Comparison of ENCODE assay signal across 8 cellular contexts in the genomic region with DNA sequence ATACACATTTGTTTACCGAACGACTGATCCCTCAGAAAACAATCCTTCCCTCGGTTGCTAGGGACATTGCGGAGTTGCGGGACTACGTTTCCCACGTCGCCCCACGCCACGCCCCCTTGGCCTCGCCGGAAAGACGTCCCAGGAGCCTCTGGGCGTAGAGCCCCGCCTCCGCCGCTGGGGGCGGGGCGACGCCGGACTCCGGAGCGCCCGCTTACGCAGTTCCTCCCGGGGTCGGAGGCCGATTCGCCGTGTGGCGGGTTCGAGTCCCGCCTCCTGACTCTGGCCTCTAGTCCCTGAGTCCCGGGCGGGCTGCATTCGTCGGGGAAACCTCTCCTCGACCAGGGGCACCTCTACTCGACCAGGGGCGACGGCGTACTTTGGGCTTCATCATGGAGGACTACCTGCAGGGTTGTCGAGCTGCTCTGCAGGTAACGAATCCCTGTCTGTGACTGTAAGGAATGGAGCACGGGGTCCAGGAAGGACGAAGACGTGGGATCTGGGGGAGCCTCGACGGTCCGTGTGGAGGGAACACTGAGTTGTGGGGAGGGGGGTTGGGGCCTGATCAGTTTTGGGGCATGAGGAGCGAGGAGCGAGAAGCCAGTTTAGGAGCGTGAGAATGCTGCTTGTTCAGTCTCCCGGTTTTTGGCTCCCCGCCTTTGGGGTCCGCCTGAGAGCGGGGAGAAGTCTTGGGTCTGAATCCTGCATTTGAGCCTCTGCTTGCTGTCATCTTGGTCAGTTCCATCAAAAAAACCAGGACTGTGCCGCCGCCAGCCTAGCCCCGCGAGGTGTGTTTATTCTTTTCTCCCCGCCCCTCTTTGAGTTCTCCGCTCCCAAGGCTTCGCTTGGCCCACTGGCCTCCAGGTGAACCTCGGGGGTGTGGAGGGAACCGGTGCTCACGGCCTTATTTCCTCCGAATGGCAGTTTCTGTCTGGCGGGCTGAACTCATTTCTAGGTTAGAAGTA. TPM values are rescaled to one million over a fixed set of nuclear protein-coding genes. Genes with fewer than 3 reads are reported as not detected.
DNase-seq lines count a peak whose midpoint lies in the region; ATAC-seq and TF ChIP-seq lines count a peak whose summit lies in the region.

A gene with protein sequence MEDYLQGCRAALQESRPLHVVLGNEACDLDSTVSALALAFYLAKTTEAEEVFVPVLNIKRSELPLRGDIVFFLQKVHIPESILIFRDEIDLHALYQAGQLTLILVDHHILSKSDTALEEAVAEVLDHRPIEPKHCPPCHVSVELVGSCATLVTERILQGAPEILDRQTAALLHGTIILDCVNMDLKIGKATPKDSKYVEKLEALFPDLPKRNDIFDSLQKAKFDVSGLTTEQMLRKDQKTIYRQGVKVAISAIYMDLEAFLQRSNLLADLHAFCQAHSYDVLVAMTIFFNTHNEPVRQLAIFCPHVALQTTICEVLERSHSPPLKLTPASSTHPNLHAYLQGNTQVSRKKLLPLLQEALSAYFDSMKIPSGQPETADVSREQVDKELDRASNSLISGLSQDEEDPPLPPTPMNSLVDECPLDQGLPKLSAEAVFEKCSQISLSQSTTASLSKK (plus strand): TSS at position 206 of the 962 bp plus-strand sequence. CDS start 184 bp downstream, at position 390.

- no peaks in the 10 kb centered on the region for H3K27me3 ChIP-seq in ovary
- no peaks in the 10 kb centered on the region for H3K27me3 ChIP-seq in thymus (ENCODE audit: control insufficient read depth, insufficient read depth)

- H3K9me3 ChIP-seq in ovary (no peaks in the 10 kb centered on the region), thymus (ENCODE audit: control insufficient read depth) (no peaks in the 10 kb centered on the region)

- DNase-seq in GM03348 (ENCODE audit: low spot score) (peak; percentile 99), NCI-H1436 (lab: John Stamatoyannopoulos, UW) (peak; percentile 97), SW480 (ENCODE audit: low spot score) (peak; percentile 96), Right ventricle myocardium inferior (ENCODE audit: missing footprints) (peak; percentile 98), ovary (peak; percentile 96 to 99 (median 98))
- DNase-seq in activated naive CD8-positive, alpha-beta T cell treated with anti-CD3 and anti-CD28 coated beads, Interleukin-2, amount 50 U/mL, for 16 hours (ENCODE audit: low read depth, low spot score), result peak; percentile 86

- intact Hi-C loops in Right ventricle myocardium inferior (cut with DNase I) (loop anchor here (2.0 kb wide), 1 partner anchor 50 kb away; the partner anchor contains the start of gene CDC42SE1), ovary (cut with DNase I) (no loop called here)

- peak in 2 of 3 donors; percentile 6 to 22 for TF ChIP-seq CTCF in ovary (IDR thresholded peaks at IDR 0.05)

- ATAC-seq in HG02623 (IDR thresholded peaks at IDR 0.05; ENCODE audit: unreplicated experiment) (peak; percentile 79), Right ventricle myocardium inferior (peak; percentile 93)

- TF ChIP-seq POLR2A in ovary (IDR thresholded peaks at IDR 0.05), result peak; percentile 74

- peaks cover 5% of the 10 kb centered on the region for H3K4me1 ChIP-seq in ovary (ENCODE audit: insufficient read depth)
- H3K4me1 ChIP-seq in thymus (ENCODE audit: control insufficient read depth, insufficient read depth, low read length), result peaks cover 37% of the 10 kb centered on the region

- no peak for TF ChIP-seq EP300 in ovary (IDR thresholded peaks at IDR 0.05)

- peak within 1 kb of the TSS; percentile 74 for H3K4me3 ChIP-seq in ovary
- H3K4me3 ChIP-seq in thymus (ENCODE audit: low read length), result peak within 1 kb of the TSS; percentile 81

- H3K27ac ChIP-seq in ovary, result peak within 1 kb of the TSS; percentile 72 to 86
- H3K27ac ChIP-seq in thymus (ENCODE audit: low read depth), result peak within 1 kb of the TSS; percentile 84

- WGBS in ovary, 3 donors, result 1% methylated on average over 58 to 69 of the region's 69 CpGs
- under 1% methylated on average over 69 of the region's 69 CpGs for WGBS in thymus

- no peaks in the 10 kb centered on the region for H3K36me3 ChIP-seq in ovary
- H3K36me3 ChIP-seq in thymus (ENCODE audit: control insufficient read depth, insufficient read depth), result peaks cover 3% of the 10 kb centered on the region

RNA-seq across cellular contexts. Expression of the gene that starts here (rescaled TPM):
- total RNA-seq in Right ventricle myocardium inferior (42.1 TPM), ovary (10 to 100 TPM; 19.1 to 27.2 (median 22.9) TPM)
- polyA plus RNA-seq in ovary (10 to 100 TPM; 17.2 to 30.7 TPM), thymus (16.7 TPM)

Comparison
In these comparisons a context has a peak if more than half of its experiments do, and no peak if none do; other contexts are left out.
1. Peak in every context shown above with its lines: DNase-seq, ATAC-seq, H3K4me3 ChIP-seq and H3K27ac ChIP-seq.